Comparison of ENCODE assay signal across 8 cellular contexts in the genomic region with DNA sequence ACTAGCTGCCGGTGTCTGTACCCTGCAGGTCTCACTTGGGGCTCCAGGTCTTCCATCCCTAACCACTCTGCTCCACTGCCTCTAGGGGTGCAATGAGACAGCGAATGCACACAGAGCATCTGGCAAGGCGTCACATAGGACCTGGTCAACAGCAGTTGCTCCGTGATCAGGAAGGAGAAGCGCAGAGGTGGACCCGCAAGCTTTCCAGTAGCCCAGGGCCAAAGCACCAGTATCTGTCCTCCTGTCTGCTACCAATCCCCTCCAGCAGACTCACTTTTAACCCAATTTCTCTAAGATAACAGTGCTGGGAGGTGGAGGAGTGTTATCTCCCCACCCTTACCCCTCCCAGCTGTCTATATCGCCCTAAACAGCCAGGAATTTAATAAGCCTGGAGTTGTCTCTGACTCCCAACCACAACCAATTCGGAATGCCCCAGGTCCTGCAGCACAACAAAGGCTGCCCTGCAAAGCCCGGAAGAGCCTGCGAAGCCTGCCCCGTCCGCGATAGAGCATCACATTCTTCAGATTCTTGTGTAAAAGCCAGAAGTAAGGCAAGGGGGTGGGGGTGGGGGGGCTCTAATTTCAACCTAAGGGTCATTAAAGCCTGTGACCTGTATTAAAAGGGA. TPM values are rescaled to one million over a fixed set of nuclear protein-coding genes. Genes with fewer than 3 reads are reported as not detected.
DNase-seq lines count a peak whose midpoint lies in the region; ATAC-seq and TF ChIP-seq lines count a peak whose summit lies in the region.

No MANE protein-coding gene starts in this region.

- ATAC-seq in activated CD4-positive, CD25-positive, alpha-beta regulatory T cell treated with anti-CD3 and anti-CD28 coated beads, Interleukin-2, amount 50 U/mL, for 24 hours, result no peak

- CTCF ChIA-PET in activated CD4-positive, alpha-beta memory T cell treated with anti-CD3 and anti-CD28 coated beads for 36 hours (lab: Charles Lee), result interaction anchor here (0.8 to 6.4 kb wide), 4 partner anchors 18 to 103 kb away, joined by 4 to 34 read pairs (median 8); a partner anchor contains a TSS

- H3K4me1 Mint-ChIP-seq in T-helper 1 cell treated with Interleukin-12 subunit alpha and Interleukin-12 subunit beta and Interleukin-4 antibody, amounts not matched to agents 30 μg/mL and 1 μg/mL, for 36 hours (ENCODE audit: low read depth), result peaks cover 89% of the 10 kb centered on the region
- peaks cover 95% of the 10 kb centered on the region for H3K4me1 Mint-ChIP-seq in activated CD4-positive, alpha-beta memory T cell treated with anti-CD3 and anti-CD28 coated beads for 36 hours (ENCODE audit: low read depth)

- H3K4me3 Mint-ChIP-seq in T-helper 1 cell treated with Interleukin-12 subunit alpha and Interleukin-12 subunit beta and Interleukin-4 antibody, amounts not matched to agents 30 μg/mL and 1 μg/mL, for 36 hours, result peak overlapping the region; percentile 46
- H3K4me3 Mint-ChIP-seq in activated CD4-positive, alpha-beta memory T cell treated with anti-CD3 and anti-CD28 coated beads for 36 hours, result peak overlapping the region; percentile 64

- H3K79me2 ChIP-seq in parathyroid adenoma, result peaks cover 32% of the 10 kb centered on the region

- peaks cover 64% of the 10 kb centered on the region for H3K4me1 ChIP-seq in parathyroid adenoma

- H3K27me3 ChIP-seq in parathyroid adenoma (ENCODE audit: control insufficient read depth, insufficient read depth, low read length), result no peaks in the 10 kb centered on the region

- intact Hi-C loops in activated CD4-positive, alpha-beta memory T cell treated with anti-CD3 and anti-CD28 coated beads for 36 hours (cut with micrococcal nuclease), result no loop called here

- H3K4me3 ChIP-seq in foreskin fibroblast (ENCODE audit: low read depth in 1 of 2, low read length in 2 of 2), result no peak overlapping the region
- H3K4me3 ChIP-seq in parathyroid adenoma (ENCODE audit: low read depth, low read length), result no peak overlapping the region

- no peaks in the 10 kb centered on the region for H3K9me3 ChIP-seq in parathyroid adenoma (ENCODE audit: control insufficient read depth, low read length)

- H3K36me3 ChIP-seq in parathyroid adenoma (ENCODE audit: control insufficient read depth, insufficient read depth, low read length), result no peaks in the 10 kb centered on the region

- TF ChIP-seq CTCF in foreskin fibroblast (IDR thresholded peaks at IDR 0.05; ENCODE audit: low read depth, low read length) (peak; percentile 4), parathyroid adenoma (IDR thresholded peaks at IDR 0.05) (no peak)

- H3K27me3 Mint-ChIP-seq in T-helper 1 cell treated with Interleukin-12 subunit alpha and Interleukin-12 subunit beta and Interleukin-4 antibody, amounts not matched to agents 30 μg/mL and 1 μg/mL, for 36 hours (ENCODE audit: low read depth), result no peaks in the 10 kb centered on the region
- no peaks in the 10 kb centered on the region for H3K27me3 Mint-ChIP-seq in activated CD4-positive, alpha-beta memory T cell treated with anti-CD3 and anti-CD28 coated beads for 36 hours

- peaks cover 39% of the 10 kb centered on the region for H3K36me3 Mint-ChIP-seq in T-helper 1 cell treated with Interleukin-12 subunit alpha and Interleukin-12 subunit beta and Interleukin-4 antibody, amounts not matched to agents 30 μg/mL and 1 μg/mL, for 36 hours (ENCODE audit: low read depth)
- peaks cover 42% of the 10 kb centered on the region for H3K36me3 Mint-ChIP-seq in activated CD4-positive, alpha-beta memory T cell treated with anti-CD3 and anti-CD28 coated beads for 36 hours

- peak overlapping the region; percentile 93 for H3K27ac ChIP-seq in parathyroid adenoma

- no peak overlapping the region for H3K9ac ChIP-seq in parathyroid adenoma

- H3K4me2 ChIP-seq in parathyroid adenoma (ENCODE audit: low read length), result peak overlapping the region; percentile 23

- H2AFZ ChIP-seq in parathyroid adenoma, result no peak overlapping the region

- no peaks in the 10 kb centered on the region for H3K9me3 Mint-ChIP-seq in T-helper 1 cell treated with Interleukin-12 subunit alpha and Interleukin-12 subunit beta and Interleukin-4 antibody, amounts not matched to agents 30 μg/mL and 1 μg/mL, for 36 hours
- H3K9me3 Mint-ChIP-seq in activated CD4-positive, alpha-beta memory T cell treated with anti-CD3 and anti-CD28 coated beads for 36 hours, result no peaks in the 10 kb centered on the region

- DNase-seq in T-helper 1 cell, result no peak
- peak; percentile 59 for DNase-seq in activated CD4-positive, alpha-beta memory T cell treated with anti-CD3 and anti-CD28 coated beads for 36 hours
- DNase-seq in foreskin fibroblast, result peak; percentile 77 to 86
- DNase-seq in putamen (ENCODE audit: low spot score), result no peak
- no peak for DNase-seq in amygdala (lab: John Stamatoyannopoulos, UW)

- H3K27ac Mint-ChIP-seq in T-helper 1 cell treated with Interleukin-12 subunit alpha and Interleukin-12 subunit beta and Interleukin-4 antibody, amounts not matched to agents 30 μg/mL and 1 μg/mL, for 36 hours, result peak overlapping the region; percentile 86
- peak overlapping the region; percentile 85 for H3K27ac Mint-ChIP-seq in activated CD4-positive, alpha-beta memory T cell treated with anti-CD3 and anti-CD28 coated beads for 36 hours

- POLR2A ChIA-PET in activated CD4-positive, alpha-beta memory T cell treated with anti-CD3 and anti-CD28 coated beads for 36 hours (lab: Charles Lee), result interaction anchor here (4.1 kb wide), 1 partner anchor 11 kb away, joined by 17 read pairs; no protein-coding TSS in a partner anchor

RNA-seq across cellular contexts. Expression of a gene that starts 19.3 kb away (rescaled TPM):
- 100 to 1,000 TPM; 712 to 720 TPM for total RNA-seq in activated CD4-positive, alpha-beta memory T cell treated with anti-CD3 and anti-CD28 coated beads for 36 hours

Comparison
In these comparisons a context has a peak if more than half of its experiments do, and no peak if none do; other contexts are left out.
1. DNase-seq: peak in activated CD4-positive, alpha-beta memory T cell treated with anti-CD3 and anti-CD28 coated beads for 36 hours (single experiment) and foreskin fibroblast (2 of 2); none in T-helper 1 cell (0 of 5), putamen (single experiment) and amygdala (0 of 56).